In the genomic region with DNA sequence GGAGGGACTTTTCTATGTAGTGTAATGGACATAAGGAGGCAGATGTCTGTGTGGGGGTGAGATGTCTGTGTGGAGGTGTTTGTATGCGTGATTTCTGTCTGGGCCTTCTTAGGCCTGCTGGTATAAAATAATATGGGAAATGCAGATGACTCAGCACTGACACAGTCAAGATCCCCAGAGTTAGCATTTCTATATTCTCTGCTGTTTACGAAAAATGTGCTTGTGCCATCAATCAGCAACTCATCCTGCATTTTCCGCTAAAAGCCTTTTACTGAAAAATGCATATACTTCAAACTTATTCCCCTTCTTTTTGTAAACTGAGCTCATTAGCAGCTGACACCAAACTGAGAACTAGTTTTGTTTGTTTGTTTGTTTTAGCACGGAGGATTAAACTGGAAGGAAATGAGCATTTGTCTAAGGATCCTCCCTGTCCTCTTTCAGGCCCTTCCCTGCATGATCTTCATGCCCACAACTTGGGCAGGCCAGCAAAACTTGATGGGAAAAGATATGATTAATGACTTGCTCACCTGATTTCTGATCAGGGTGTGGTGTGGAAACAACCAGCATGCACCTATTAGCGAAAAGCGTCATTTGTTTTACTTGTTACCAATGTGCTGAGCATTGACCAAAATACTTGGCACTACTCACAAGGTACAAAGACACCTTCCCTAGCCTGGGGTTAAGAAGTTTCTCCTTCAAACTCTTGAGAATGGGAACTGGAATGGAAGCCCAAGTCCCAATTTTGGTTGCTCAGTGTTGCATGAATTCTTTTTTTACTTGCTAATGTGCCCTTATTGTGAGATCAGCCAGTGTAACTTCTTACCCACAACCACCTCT, we compare ENCODE assay signal across 8 cellular contexts.
DNase-seq lines count a peak whose midpoint lies in the region; TF ChIP-seq lines count a peak whose summit lies in the region.

No MANE protein-coding gene starts in this region.

- no peaks in the 10 kb centered on the region for H3K36me3 Mint-ChIP-seq in nephron (ENCODE audit: low read depth)

- peak overlapping the region; percentile 91 to 98 (median 95) for H3K27ac Mint-ChIP-seq in nephron

- TF ChIP-seq CTCF in colonic mucosa (IDR thresholded peaks at IDR 0.05) (no peak), nephron (IDR thresholded peaks at IDR 0.05; ENCODE audit: unreplicated experiment in 3 of 3) (no peak)

- DNase-seq in DMS114 treated with DMSO at 0.1 percent for 48 hours (lab: John Stamatoyannopoulos, UW; ENCODE audit: unreplicated experiment) (peak; percentile 45), LHCN-M2 (ENCODE audit: low read depth) (peak; percentile 67), colonic mucosa (no peak), LoVo (ENCODE audit: low spot score) (no peak), NCI-H2107 treated with DMSO at 0.1 percent for 48 hours (lab: John Stamatoyannopoulos, UW; ENCODE audit: unreplicated experiment) (no peak), cerebellum (ENCODE audit: low spot score) (no peak), HK-2 (ENCODE audit: unreplicated experiment) (no peak)

- H3K36me3 ChIP-seq in colonic mucosa: no peaks in the 10 kb centered on the region

- no peaks in the 10 kb centered on the region for H3K9me3 ChIP-seq in colonic mucosa

- peaks cover 7% of the 10 kb centered on the region for H3K4me1 ChIP-seq in colonic mucosa

- no peaks in the 10 kb centered on the region for H3K9me3 Mint-ChIP-seq in nephron

- H3K27me3 ChIP-seq in colonic mucosa: no peaks in the 10 kb centered on the region

- intact Hi-C loops in colonic mucosa (cut with DNase I): loop anchor here (2.0 kb wide), 1 partner anchor 87 kb away; no protein-coding TSS in a partner anchor

- no peak overlapping the region for H3K4me3 ChIP-seq in colonic mucosa

- H3K4me3 Mint-ChIP-seq in nephron: peak overlapping the region; percentile 72 to 85 (median 83)

- H3K27me3 Mint-ChIP-seq in nephron (ENCODE audit: low read depth): no peaks in the 10 kb centered on the region

- peak overlapping the region; percentile 95 for H3K27ac ChIP-seq in colonic mucosa

- H3K4me1 Mint-ChIP-seq in nephron: peaks cover 44% of the 10 kb centered on the region

- H3K9ac ChIP-seq in colonic mucosa (ENCODE audit: low read depth in 2 of 2, low read length in 2 of 2): no peak overlapping the region

Comparison
In these comparisons a context has a peak if more than half of its experiments do, and no peak if none do; other contexts are left out.
1. DNase-seq: peak in DMS114 treated with DMSO at 0.1 percent for 48 hours (single experiment) and LHCN-M2 (single experiment); none in colonic mucosa (single experiment), LoVo (single experiment), NCI-H2107 treated with DMSO at 0.1 percent for 48 hours (single experiment), cerebellum (single experiment) and HK-2 (single experiment).